Comparison of ENCODE assay signal across 19 cellular contexts in the genomic region with DNA sequence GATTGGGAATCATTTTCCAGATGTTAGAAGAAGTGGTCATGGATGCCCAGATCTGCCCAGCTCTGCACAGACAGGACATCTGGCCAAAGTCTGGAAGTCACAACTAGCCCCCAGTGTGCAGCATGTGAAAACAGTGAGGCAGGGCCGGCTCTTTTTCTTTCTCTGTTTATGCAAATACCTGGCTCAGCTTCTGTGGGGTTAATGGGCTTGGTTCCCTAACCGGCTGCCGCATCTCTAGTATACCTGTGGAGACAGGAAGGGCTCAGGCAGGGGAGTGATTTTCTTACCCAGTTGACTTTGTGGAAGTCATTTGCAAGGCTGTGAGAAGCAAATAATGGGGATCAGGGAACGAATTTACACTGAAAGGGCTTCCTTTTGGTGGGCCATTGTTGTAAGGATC.
"Had no signal": no experiment of that assay in that cellular context is flagged by ENCODE, and none has a peak within 500 bp of the region (broad histone marks: within the 10 kb centered on the region; RNA-seq: fewer than 3 reads in every experiment).

No MANE protein-coding gene starts in this region.

- H3K27ac ChIP-seq: ascending aorta, coronary artery, gastroesophageal sphincter, heart right ventricle had no signal

- H3K27ac Mint-ChIP-seq: activated CD8-positive, alpha-beta T cell treated with anti-CD3 and anti-CD28 coated beads for 36 hours; activated naive CD4-positive, alpha-beta T cell treated with anti-CD3 and anti-CD28 coated beads, Interleukin-2, amount 10 ng/mL, durations not matched to agents 7 days and 5 days; activated T-cell treated with anti-CD3 and anti-CD28 coated beads, Interleukin-2, amount 50 U/mL, for 24 hours; nephron; T-helper 1 cell treated with Interleukin-12 subunit alpha and Interleukin-12 subunit beta and Interleukin-4 antibody, amounts not matched to agents 30 μg/mL and 1 μg/mL, for 36 hours had no signal

- ATAC-seq: activated CD8-positive, alpha-beta T cell treated with anti-CD3 and anti-CD28 coated beads for 36 hours; gastroesophageal sphincter; left lobe of liver had no signal

- H3K4me3 ChIP-seq: ascending aorta, coronary artery, gastroesophageal sphincter, heart right ventricle, lung had no signal

- H3K4me1 ChIP-seq: ascending aorta, gastroesophageal sphincter had no signal

- H3K27me3 ChIP-seq: ascending aorta, gastroesophageal sphincter, heart right ventricle had no signal

- H3K9me3 ChIP-seq: ascending aorta, gastroesophageal sphincter, heart right ventricle had no signal

- H3K36me3 Mint-ChIP-seq: activated naive CD4-positive, alpha-beta T cell treated with anti-CD3 and anti-CD28 coated beads, Interleukin-2, amount 10 ng/mL, durations not matched to agents 7 days and 5 days had no signal

- H3K4me1 Mint-ChIP-seq: nephron had no signal

- H3K4me3 Mint-ChIP-seq: activated CD8-positive, alpha-beta T cell treated with anti-CD3 and anti-CD28 coated beads for 36 hours; activated naive CD4-positive, alpha-beta T cell treated with anti-CD3 and anti-CD28 coated beads, Interleukin-2, amount 10 ng/mL, durations not matched to agents 7 days and 5 days; activated T-cell treated with anti-CD3 and anti-CD28 coated beads, Interleukin-2, amount 50 U/mL, for 24 hours; nephron; T-helper 1 cell treated with Interleukin-12 subunit alpha and Interleukin-12 subunit beta and Interleukin-4 antibody, amounts not matched to agents 30 μg/mL and 1 μg/mL, for 36 hours had no signal

- H3K9me3 Mint-ChIP-seq: activated naive CD4-positive, alpha-beta T cell treated with anti-CD3 and anti-CD28 coated beads, Interleukin-2, amount 10 ng/mL, durations not matched to agents 7 days and 5 days; activated T-cell treated with anti-CD3 and anti-CD28 coated beads, Interleukin-2, amount 50 U/mL, for 24 hours; nephron; T-helper 1 cell treated with Interleukin-12 subunit alpha and Interleukin-12 subunit beta and Interleukin-4 antibody, amounts not matched to agents 30 μg/mL and 1 μg/mL, for 36 hours had no signal

- DNase-seq: activated CD4-positive, CD25-positive, alpha-beta regulatory T cell treated with anti-CD3 and anti-CD28 coated beads, Interleukin-2, amount 50 U/mL, for 72 hours; activated CD8-positive, alpha-beta T cell treated with anti-CD3 and anti-CD28 coated beads for 36 hours; activated effector memory CD4-positive, alpha-beta T cell treated with Interleukin-2 at 50 U/mL for 16 hours; activated naive CD4-positive, alpha-beta T cell treated with anti-CD3 and anti-CD28 coated beads, Interleukin-2, amount 10 ng/mL, durations not matched to agents 7 days and 5 days; activated T-cell treated with anti-CD3 and anti-CD28 coated beads, Interleukin-2, amount 50 U/mL, for 24 hours; heart right ventricle; kidney; midbrain; occipital lobe; posterior cingulate gyrus; retina; stimulated activated naive CD4-positive, alpha-beta T cell had no signal

- H3K36me3 ChIP-seq: ascending aorta, gastroesophageal sphincter, heart right ventricle had no signal
